Comparison of ENCODE assay signal across 9 cellular contexts in the genomic region with DNA sequence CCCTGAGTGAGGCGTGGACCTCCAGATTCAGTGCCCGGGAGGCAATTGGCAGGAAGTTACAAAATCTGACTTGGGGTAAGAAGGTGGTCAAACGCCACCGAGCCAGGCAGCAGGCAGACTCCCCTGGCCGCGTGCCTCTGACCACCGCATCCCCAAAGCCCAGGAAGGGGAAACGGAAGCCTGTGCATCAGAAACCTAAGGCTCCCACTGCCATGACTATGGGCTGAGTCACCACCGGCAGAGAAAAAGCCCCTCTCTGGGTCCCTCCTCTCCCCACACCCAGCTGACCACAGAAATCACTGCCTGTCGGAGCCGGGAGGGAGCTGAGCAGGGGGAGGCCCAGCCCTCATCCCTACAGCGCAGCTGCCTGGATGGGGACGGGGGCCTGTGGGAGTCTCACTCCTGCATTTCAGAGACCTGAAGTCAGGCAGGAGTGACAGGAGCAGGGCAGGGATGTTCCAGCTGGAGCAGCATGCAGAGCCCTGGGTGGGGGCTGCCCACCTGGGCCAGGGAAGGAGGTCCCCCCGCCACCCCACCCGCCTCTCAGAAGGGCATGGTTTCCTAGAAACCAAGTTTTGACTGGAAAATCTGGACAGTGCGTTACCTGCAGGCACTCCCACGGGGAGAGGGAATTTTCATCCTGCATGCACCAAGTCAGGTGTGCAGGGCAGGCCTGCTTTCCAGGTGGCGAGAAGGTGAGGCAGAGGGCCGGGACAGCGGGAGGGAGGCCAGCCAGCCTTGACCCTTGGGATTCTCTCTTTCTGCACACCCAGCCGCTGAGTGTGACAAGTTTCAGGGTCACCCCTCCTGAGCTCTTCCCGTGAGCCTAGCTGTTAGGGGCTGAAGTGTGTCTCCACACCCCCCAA.
DNase-seq lines count a peak whose midpoint lies in the region; ATAC-seq and TF ChIP-seq lines count a peak whose summit lies in the region.
"Had no signal": no experiment of that assay in that cellular context is flagged by ENCODE, and none has a peak within 500 bp of the region (broad histone marks: within the 10 kb centered on the region; RNA-seq: fewer than 3 reads in every experiment).

No MANE protein-coding gene starts in this region.

- H3K36me3 Mint-ChIP-seq in T-helper 2 cell treated with Interferon-gamma antibody and Interleukin-4, amounts not matched to agents 5 μg/mL and 100 μg/mL, for 36 hours (ENCODE audit: low read depth), result peaks cover 39% of the 10 kb centered on the region

- intact Hi-C loops in psoas muscle (cut with DNase I), result loop anchor here in 1 of 2 donors (5.0 kb wide), 2 partner anchors 38 to 58 kb away; no protein-coding TSS in a partner anchor

- peaks cover 3% of the 10 kb centered on the region for H3K4me1 Mint-ChIP-seq in T-helper 2 cell treated with Interferon-gamma antibody and Interleukin-4, amounts not matched to agents 5 μg/mL and 100 μg/mL, for 36 hours (ENCODE audit: low read depth)

- H3K9me3 Mint-ChIP-seq in T-helper 2 cell treated with Interferon-gamma antibody and Interleukin-4, amounts not matched to agents 5 μg/mL and 100 μg/mL, for 36 hours, result peaks cover 9% of the 10 kb centered on the region

- no peak overlapping the region for H3K27ac Mint-ChIP-seq in T-helper 2 cell treated with Interferon-gamma antibody and Interleukin-4, amounts not matched to agents 5 μg/mL and 100 μg/mL, for 36 hours
- H3K27ac Mint-ChIP-seq: B cell had no signal

- peaks cover 0 to 37% of the 10 kb centered on the region in 2 donors for H3K36me3 ChIP-seq in psoas muscle (ENCODE audit: insufficient read depth in 1 of 2, low read depth in 1 of 2)

- no peak overlapping the region for H3K4me3 Mint-ChIP-seq in T-helper 2 cell treated with Interferon-gamma antibody and Interleukin-4, amounts not matched to agents 5 μg/mL and 100 μg/mL, for 36 hours
- H3K4me3 Mint-ChIP-seq: B cell had no signal

- 56 to 65% (median 57%) methylated on average over 22 of the region's 22 CpGs for WGBS in psoas muscle, 3 donors

- TF ChIP-seq CTCF in epithelial cell of esophagus (IDR thresholded peaks at IDR 0.05; ENCODE audit: insufficient read depth, low read depth, low read length, missing control alignments), result no peak
- no peak for TF ChIP-seq CTCF in psoas muscle (IDR thresholded peaks at IDR 0.05)

- peaks cover 10% of the 10 kb centered on the region for H3K4me1 ChIP-seq in psoas muscle

- ATAC-seq in activated CD4-positive, CD25-positive, alpha-beta regulatory T cell treated with anti-CD3 and anti-CD28 coated beads, Interleukin-2, amount 50 U/mL, for 24 hours, result peak; percentile 79 to 80
- ATAC-seq in psoas muscle (peak; percentile 48 to 64 (median 55)), HG03039 (IDR thresholded peaks at IDR 0.05; ENCODE audit: unreplicated experiment) (no peak)

- peaks cover 4% of the 10 kb centered on the region for H3K9me3 ChIP-seq in psoas muscle

- peak overlapping the region; percentile 58 for H3K27ac ChIP-seq in psoas muscle

- DNase-seq in activated CD4-positive, CD25-positive, alpha-beta regulatory T cell (lab: John Stamatoyannopoulos, UW), result no peak
- peak; percentile 45 for DNase-seq in T-helper 2 cell treated with Interferon-gamma antibody and Interleukin-4, amounts not matched to agents 5 μg/mL and 100 μg/mL, for 36 hours (ENCODE audit: low spot score)
- DNase-seq in epithelial cell of esophagus (ENCODE audit: low read depth) (peak; percentile 88), psoas muscle (peak in 1 of 2 donors; percentile 50), NCI-H82 (lab: John Stamatoyannopoulos, UW) (no peak)
- no peak for DNase-seq in NK-92 treated with Interleukin-12 subunit alpha and Interleukin-12 subunit beta, amount 100 ng/mL, for 24 hours (lab: John Stamatoyannopoulos, UW)

- no peaks in the 10 kb centered on the region for H3K27me3 Mint-ChIP-seq in T-helper 2 cell treated with Interferon-gamma antibody and Interleukin-4, amounts not matched to agents 5 μg/mL and 100 μg/mL, for 36 hours (ENCODE audit: low read depth)
- H3K27me3 Mint-ChIP-seq: B cell had no signal

- H3K27me3 ChIP-seq in psoas muscle (ENCODE audit: insufficient read depth in 3 of 3, low read length in 2 of 3), result no peaks in the 10 kb centered on the region

- H3K4me3 ChIP-seq in epithelial cell of esophagus (ENCODE audit: low read length) (no peak overlapping the region), psoas muscle (no peak overlapping the region)

Comparison
In these comparisons a context has a peak if more than half of its experiments do, and no peak if none do; other contexts are left out.
1. DNase-seq: peak in T-helper 2 cell treated with Interferon-gamma antibody and Interleukin-4, amounts not matched to agents 5 μg/mL and 100 μg/mL, for 36 hours (single experiment) and epithelial cell of esophagus (single experiment); none in activated CD4-positive, CD25-positive, alpha-beta regulatory T cell (0 of 4), NK-92 treated with Interleukin-12 subunit alpha and Interleukin-12 subunit beta, amount 100 ng/mL, for 24 hours (single experiment) and NCI-H82 (single experiment).